Comparison of ENCODE assay signal across 11 cellular contexts in the genomic region with DNA sequence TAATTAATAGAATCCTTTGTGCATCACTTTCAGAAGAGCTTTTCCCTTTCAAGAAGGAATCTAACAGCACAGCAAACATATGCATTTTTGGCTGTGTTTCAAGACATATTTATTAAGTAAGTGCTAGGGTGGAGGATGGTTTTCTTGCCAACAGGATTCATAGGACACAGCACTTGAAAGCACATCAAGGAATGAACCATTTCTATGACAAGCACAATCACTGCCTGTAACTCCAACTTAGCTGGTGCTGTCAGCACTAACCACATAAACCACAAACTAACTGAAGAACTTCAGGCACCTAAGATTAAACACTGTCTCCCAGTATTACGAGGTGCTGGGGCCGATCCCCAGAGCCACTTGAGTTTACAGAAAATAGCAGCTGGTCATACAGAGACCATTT. TPM values are rescaled to one million over a fixed set of nuclear protein-coding genes. Genes with fewer than 3 reads are reported as not detected.
DNase-seq lines count a peak whose midpoint lies in the region; ATAC-seq, FAIRE-seq and TF ChIP-seq lines count a peak whose summit lies in the region.
"Had no signal": no experiment of that assay in that cellular context is flagged by ENCODE, and none has a peak within 500 bp of the region (broad histone marks: within the 10 kb centered on the region; RNA-seq: fewer than 3 reads in every experiment).

No MANE protein-coding gene starts in this region.

- H3K9me3 Mint-ChIP-seq in astrocyte (ENCODE audit: unreplicated experiment) = no peaks in the 10 kb centered on the region
- no peaks in the 10 kb centered on the region for H3K9me3 Mint-ChIP-seq in endodermal cell
- H3K9me3 Mint-ChIP-seq: naive B cell had no signal

- ATAC-seq in aorta (ENCODE audit: low FRiP score) = no peak

- peaks cover 29% of the 10 kb centered on the region for H3K4me1 ChIP-seq in BLaER1
- peaks cover 19% of the 10 kb centered on the region for H3K4me1 ChIP-seq in astrocyte (ENCODE audit: insufficient read depth, low read length)
- no peaks in the 10 kb centered on the region for H3K4me1 ChIP-seq in aorta (ENCODE audit: control insufficient read depth in 1 of 2, insufficient read depth in 2 of 2, low read length in 2 of 2)
- no peaks in the 10 kb centered on the region for H3K4me1 ChIP-seq in endodermal cell (ENCODE audit: control insufficient read depth, insufficient read depth, low read length)

- H3K27ac ChIP-seq in BLaER1 (no peak overlapping the region; the same call in 1 of the 2 replicates), astrocyte (ENCODE audit: low read depth, low read length) (no peak overlapping the region), aorta (ENCODE audit: low read depth in 1 of 2, low read length in 2 of 2) (no peak overlapping the region), endodermal cell (ENCODE audit: low read depth, low read length) (no peak overlapping the region)
- H3K27ac ChIP-seq: esophagus muscularis mucosa had no signal

- H3K4me2 ChIP-seq in BLaER1 (peak overlapping the region; percentile 78), astrocyte (ENCODE audit: low read length) (peak overlapping the region; percentile 69)

- H3K9ac ChIP-seq in BLaER1 = no peak overlapping the region
- no peak overlapping the region for H3K9ac ChIP-seq in astrocyte (ENCODE audit: low read length)
- H3K9ac ChIP-seq in endodermal cell (ENCODE audit: extremely low read depth, low read length, poor library complexity, severe bottlenecking) = no peak overlapping the region

- no peak for TF ChIP-seq CTCF in astrocyte (IDR thresholded peaks at IDR 0.05; ENCODE audit: insufficient read depth, low read depth, low read length)
- no peak for TF ChIP-seq CTCF in endodermal cell (conservative IDR thresholded peaks at IDR 0.05)

- H3K4me3 ChIP-seq in BLaER1 = no peak overlapping the region; the same call in 1 of the 2 replicates
- no peak overlapping the region for H3K4me3 ChIP-seq in astrocyte (ENCODE audit: insufficient read depth, low read depth, low read length)
- H3K4me3 ChIP-seq in aorta (ENCODE audit: low read length in 2 of 2) = no peak overlapping the region
- no peak overlapping the region for H3K4me3 ChIP-seq in endodermal cell (ENCODE audit: low read length)
- H3K4me3 ChIP-seq: esophagus muscularis mucosa had no signal

- H3K36me3 Mint-ChIP-seq in astrocyte (ENCODE audit: low read depth, unreplicated experiment) = no peaks in the 10 kb centered on the region
- H3K36me3 Mint-ChIP-seq in endodermal cell (ENCODE audit: low read depth) = no peaks in the 10 kb centered on the region
- H3K36me3 Mint-ChIP-seq: naive B cell had no signal

- no peaks in the 10 kb centered on the region for H3K79me2 ChIP-seq in astrocyte (ENCODE audit: insufficient read depth, low read length)

- FAIRE-seq in astrocyte (lab: Jason Lieb, UNC) = peak; percentile 88

- H3K4me1 Mint-ChIP-seq in astrocyte (ENCODE audit: low read depth, unreplicated experiment) (peaks cover 24% of the 10 kb centered on the region), endodermal cell (peaks cover 18% of the 10 kb centered on the region)
- H3K4me1 Mint-ChIP-seq: naive B cell had no signal

- 79 to 86% methylated on average over 2 of the region's 2 CpGs for WGBS in aorta, 2 donors
- 97% methylated on average over 2 of the region's 2 CpGs; no CpG with 5 or more reads in 1 of the 2 experiments for WGBS in endodermal cell (ENCODE audit: insufficient coverage in 1 of 2, insufficient read length in 1 of 2), 2 experiments

- H3K4me3 Mint-ChIP-seq in astrocyte (ENCODE audit: unreplicated experiment) (no peak overlapping the region), endodermal cell (no peak overlapping the region)
- H3K4me3 Mint-ChIP-seq: naive B cell had no signal

- no peaks in the 10 kb centered on the region for H4K20me1 ChIP-seq in BLaER1
- H4K20me1 ChIP-seq in astrocyte (ENCODE audit: insufficient read depth, low read length) = no peaks in the 10 kb centered on the region

- H3K27ac Mint-ChIP-seq in astrocyte (ENCODE audit: unreplicated experiment) = peak overlapping the region; percentile 59
- H3K27ac Mint-ChIP-seq in endodermal cell = no peak overlapping the region
- H3K27ac Mint-ChIP-seq: naive B cell had no signal

- H3K9me3 ChIP-seq in BLaER1 (no peaks in the 10 kb centered on the region), astrocyte (ENCODE audit: insufficient read depth, low read depth, low read length) (no peaks in the 10 kb centered on the region), aorta (ENCODE audit: control insufficient read depth, low read length) (no peaks in the 10 kb centered on the region), endodermal cell (ENCODE audit: control insufficient read depth, low read length) (no peaks in the 10 kb centered on the region)
- H3K9me3 ChIP-seq: esophagus muscularis mucosa had no signal

- intact Hi-C loops in aorta (cut with DNase I) = no loop called here

- DNase-seq in LoVo (ENCODE audit: low spot score) (peak; percentile 50), astrocyte (ENCODE audit: low read depth) (peak; percentile 92), kidney glomerular epithelial cell (lab: John Stamatoyannopoulos, UW) (peak; percentile 40), aorta (no peak), COLO668 (lab: John Stamatoyannopoulos, UW; ENCODE audit: unreplicated experiment) (no peak), endodermal cell (no peak)
- no peak for DNase-seq in activated T-cell treated with anti-CD3 and anti-CD28 coated beads, Interleukin-2, amount 50 U/mL, for 1 hour
- DNase-seq: Calu3, naive B cell had no signal

- H3K27me3 Mint-ChIP-seq in astrocyte (ENCODE audit: low read depth, unreplicated experiment) (no peaks in the 10 kb centered on the region), endodermal cell (ENCODE audit: insufficient read depth) (peaks cover 2% of the 10 kb centered on the region)

- no peak overlapping the region for H2AFZ ChIP-seq in astrocyte (ENCODE audit: low read depth, low read length)

- no peaks in the 10 kb centered on the region for H3K36me3 ChIP-seq in BLaER1
- H3K36me3 ChIP-seq in astrocyte (ENCODE audit: insufficient read depth, low read length) = no peaks in the 10 kb centered on the region
- H3K36me3 ChIP-seq in aorta (ENCODE audit: control insufficient read depth in 1 of 2, insufficient read depth in 2 of 2, low read length in 1 of 2) = no peaks in the 10 kb centered on the region
- H3K36me3 ChIP-seq in endodermal cell (ENCODE audit: control insufficient read depth, insufficient read depth, low read length) = no peaks in the 10 kb centered on the region
- H3K36me3 ChIP-seq: esophagus muscularis mucosa had no signal

- H3K27me3 ChIP-seq in BLaER1 (no peaks in the 10 kb centered on the region), astrocyte (ENCODE audit: insufficient read depth, low read length) (no peaks in the 10 kb centered on the region), aorta (ENCODE audit: control insufficient read depth in 1 of 2, insufficient read depth in 2 of 2, low read length in 1 of 2) (no peaks in the 10 kb centered on the region), endodermal cell (ENCODE audit: control insufficient read depth, insufficient read depth, low read length, poor library complexity, severe bottlenecking) (peaks cover 6% of the 10 kb centered on the region)
- H3K27me3 ChIP-seq: esophagus muscularis mucosa had no signal

RNA-seq across cellular contexts. Expression of a gene that starts 35.5 kb away (rescaled TPM):
- total RNA-seq in astrocyte (29.5 and 31.7 TPM in 2 replicates), aorta (10 to 100 TPM; 39.4 to 54.6 TPM), endodermal cell (10 to 100 TPM; 50.8 to 61.7 TPM)
- 10 to 100 TPM; 10.3 to 10.8 TPM for polyA plus RNA-seq in aorta
- polyA plus RNA-seq in endodermal cell (2013, experiment 1 of 2) = 40.7 TPM
- polyA plus RNA-seq in endodermal cell (2013, experiment 2 of 2) = 43.1 TPM

Comparison
In these comparisons a context has a peak if more than half of its experiments do, and no peak if none do; other contexts are left out.
1. DNase-seq: peak in LoVo (single experiment), astrocyte (single experiment) and kidney glomerular epithelial cell (single experiment); none in activated T-cell treated with anti-CD3 and anti-CD28 coated beads, Interleukin-2, amount 50 U/mL, for 1 hour (single experiment), aorta (0 of 2), COLO668 (single experiment) and endodermal cell (single experiment).